8 cellular contexts compared by ENCODE assay signal in genomic region chrX:153334654-153335295, GRCh38. TPM values are rescaled to one million over a fixed set of nuclear protein-coding genes. Genes with fewer than 3 reads are reported as not detected.
DNase-seq lines count a peak whose midpoint lies in the region; ATAC-seq and TF ChIP-seq lines count a peak whose summit lies in the region.

No MANE protein-coding gene starts in this region.

- peaks cover 31 to 50% (median 36%) of the 10 kb centered on the region in 4 donors for H3K4me1 Mint-ChIP-seq in CD4-positive, alpha-beta memory T cell

- H3K36me3 ChIP-seq in CD4-positive, alpha-beta memory T cell (ENCODE audit: insufficient read depth, low read length), result no peaks in the 10 kb centered on the region
- peaks cover 16% of the 10 kb centered on the region for H3K36me3 ChIP-seq in NT2/D1 (ENCODE audit: insufficient read depth, insufficient read length, low read length)
- no peaks in the 10 kb centered on the region for H3K36me3 ChIP-seq in endocrine pancreas (ENCODE audit: control insufficient read depth, insufficient read depth, low read length)
- H3K36me3 ChIP-seq in neutrophil, result no peaks in the 10 kb centered on the region

- peak overlapping the region; percentile 74 for H3K9ac ChIP-seq in NT2/D1 (ENCODE audit: insufficient read length, low read depth)
- peak overlapping the region; percentile 66 for H3K9ac ChIP-seq in endocrine pancreas (ENCODE audit: control insufficient read depth, insufficient read depth, low read length)

- H3K27ac ChIP-seq in CD4-positive, alpha-beta memory T cell (ENCODE audit: low read depth, low read length), result peak overlapping the region; percentile 67
- no peak overlapping the region for H3K27ac ChIP-seq in neutrophil

- H3K4me1 ChIP-seq in CD4-positive, alpha-beta memory T cell (ENCODE audit: insufficient read depth, low read length), result peaks cover 47% of the 10 kb centered on the region
- H3K4me1 ChIP-seq in NT2/D1 (ENCODE audit: insufficient read depth, insufficient read length) (no peaks in the 10 kb centered on the region), endocrine pancreas (ENCODE audit: control insufficient read depth, insufficient read depth, low read length) (peaks cover 4% of the 10 kb centered on the region), neutrophil (ENCODE audit: control insufficient read depth in 1 of 2, insufficient read depth in 1 of 2, low read depth in 1 of 2, low read length in 1 of 2) (peaks cover 5 to 13% of the 10 kb centered on the region in 2 experiments)

- H3K27me3 ChIP-seq in CD4-positive, alpha-beta memory T cell (ENCODE audit: insufficient read depth, low read length), result no peaks in the 10 kb centered on the region
- H3K27me3 ChIP-seq in NT2/D1 (ENCODE audit: insufficient read depth, insufficient read length) (no peaks in the 10 kb centered on the region), endocrine pancreas (ENCODE audit: control insufficient read depth, insufficient read depth, low read length) (no peaks in the 10 kb centered on the region), neutrophil (no peaks in the 10 kb centered on the region)

- no peaks in the 10 kb centered on the region for H3K27me3 Mint-ChIP-seq in CD4-positive, alpha-beta memory T cell

- peak overlapping the region; percentile 52 to 88 (median 82) for H3K27ac Mint-ChIP-seq in CD4-positive, alpha-beta memory T cell

- POLR2A ChIA-PET in CD4-positive, alpha-beta memory T cell (lab: Charles Lee; ENCODE audit: partially characterized antibody), result interaction anchor here (1.0 to 2.0 kb wide), 2 partner anchors 302 to 393 kb away, joined by 4 read pairs; no protein-coding TSS in a partner anchor

- intact Hi-C loops in CD4-positive, alpha-beta memory T cell (cut with micrococcal nuclease), result loop anchor here (10.0 kb wide), 1 partner anchor 500 kb away; the partner anchor contains the start of genes CETN2 and NSDHL
- intact Hi-C loops in sciatic nerve (cut with DNase I), result no loop called here

- DNase-seq in CD4-positive, alpha-beta memory T cell, result no peak
- DNase-seq in NT2/D1 (ENCODE audit: low read depth, low spot score) (no peak), T-helper 9 cell (no peak), EL (no peak), sciatic nerve (ENCODE audit: low spot score) (no peak), NOMO-1 (lab: John Stamatoyannopoulos, UW; ENCODE audit: unreplicated experiment in 2 of 2) (no peak)

- peaks cover 6 to 12% of the 10 kb centered on the region in 2 donors for H3K36me3 Mint-ChIP-seq in CD4-positive, alpha-beta memory T cell

- ATAC-seq in sciatic nerve, result no peak

- peak overlapping the region; percentile 78 to 88 (median 80) for H3K4me3 Mint-ChIP-seq in CD4-positive, alpha-beta memory T cell

- CTCF ChIA-PET in CD4-positive, alpha-beta memory T cell (lab: Charles Lee; ENCODE audit: partially characterized antibody), result no interaction called here

- H3K9me3 Mint-ChIP-seq in CD4-positive, alpha-beta memory T cell, result no peaks in the 10 kb centered on the region

- no peaks in the 10 kb centered on the region for H3K9me3 ChIP-seq in CD4-positive, alpha-beta memory T cell (ENCODE audit: control insufficient read depth in 1 of 2, low read length in 2 of 2)
- H3K9me3 ChIP-seq in NT2/D1 (ENCODE audit: insufficient read depth, low read length), result no peaks in the 10 kb centered on the region
- no peaks in the 10 kb centered on the region for H3K9me3 ChIP-seq in endocrine pancreas (ENCODE audit: control insufficient read depth, low read length)
- no peaks in the 10 kb centered on the region for H3K9me3 ChIP-seq in neutrophil

- TF ChIP-seq CTCF in neutrophil (IDR thresholded peaks at IDR 0.05), result no peak

- H3K4me3 ChIP-seq in CD4-positive, alpha-beta memory T cell (ENCODE audit: low read length in 2 of 2), result peak overlapping the region in 1 of 2 donors; percentile 47
- H3K4me3 ChIP-seq in NT2/D1 (ENCODE audit: insufficient read length, low read depth), result peak overlapping the region; percentile 55
- H3K4me3 ChIP-seq in endocrine pancreas (ENCODE audit: control insufficient read depth, insufficient read depth, low read length), result no peak overlapping the region
- H3K4me3 ChIP-seq in neutrophil (ENCODE audit: low read depth in 1 of 2, low read length in 1 of 2), result peak overlapping the region; percentile 45 to 47

RNA-seq across cellular contexts. Expression of gene ZNF275, which starts 0.8 kb away (rescaled TPM):
- total RNA-seq in CD4-positive, alpha-beta memory T cell, result 10 to 100 TPM; 15.3 to 16.1 TPM
- polyA plus RNA-seq in CD4-positive, alpha-beta memory T cell, result 1 to 10 TPM; 2.0 to 5.3 TPM
- 11.4 TPM for total RNA-seq in sciatic nerve

RNA-seq across cellular contexts. Expression of gene PNMA6F, which starts 13.2 kb away (rescaled TPM):
- total RNA-seq in CD4-positive, alpha-beta memory T cell, result not detected
- polyA plus RNA-seq in CD4-positive, alpha-beta memory T cell, result not detected
- total RNA-seq in sciatic nerve, result not detected
